8 cellular contexts compared by ENCODE assay signal in the genomic region with DNA sequence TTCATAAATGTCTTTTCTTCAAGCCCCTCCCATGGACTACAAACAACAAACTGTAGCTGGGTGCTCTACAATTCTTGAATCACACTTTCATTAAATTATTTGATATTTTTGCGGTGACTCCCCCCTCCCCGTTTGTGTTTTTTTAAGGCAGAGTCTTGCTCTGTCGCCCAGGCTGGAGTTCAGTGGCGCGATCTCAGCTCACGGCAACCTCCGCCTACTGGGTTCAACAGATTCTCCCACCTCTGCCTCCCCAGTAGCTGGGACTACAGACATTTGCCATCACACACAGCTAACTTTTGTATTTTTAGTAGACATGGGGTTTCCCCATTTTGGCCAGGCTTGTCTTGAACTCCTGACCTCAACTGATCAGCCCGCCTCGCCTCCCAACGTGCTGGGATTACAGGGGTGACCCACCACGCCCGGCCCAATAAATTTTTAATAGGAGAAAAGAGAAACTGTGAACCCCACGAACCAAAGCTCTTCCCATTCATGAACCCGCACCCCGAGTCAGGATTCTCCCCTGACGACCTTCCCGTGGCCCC. TPM values are rescaled to one million over a fixed set of nuclear protein-coding genes. Genes with fewer than 3 reads are reported as not detected.
DNase-seq lines count a peak whose midpoint lies in the region; ATAC-seq, FAIRE-seq and TF ChIP-seq lines count a peak whose summit lies in the region.

No MANE protein-coding gene starts in this region.

- H3K36me3 ChIP-seq in kidney (ENCODE audit: control insufficient read depth in 1 of 2, insufficient read depth in 2 of 2, low read length in 2 of 2) (no peaks in the 10 kb centered on the region), thoracic aorta (no peaks in the 10 kb centered on the region)

- H3K9ac ChIP-seq in kidney (ENCODE audit: low read length in 2 of 2), result peak overlapping the region; percentile 98 to 99

- H3K36me3 Mint-ChIP-seq in activated CD4-positive, alpha-beta T cell treated with anti-CD3 and anti-CD28 coated beads for 36 hours (ENCODE audit: low read depth), result peaks cover 54% of the 10 kb centered on the region
- peaks cover 11% of the 10 kb centered on the region for H3K36me3 Mint-ChIP-seq in activated naive CD8-positive, alpha-beta T cell

- TF ChIP-seq CTCF in kidney (IDR thresholded peaks at IDR 0.05; ENCODE audit: borderline replicate concordance, extremely low read depth, insufficient read depth), result no peak
- TF ChIP-seq CTCF in thoracic aorta (IDR thresholded peaks at IDR 0.05), result no peak

- H3K9me3 ChIP-seq in kidney (ENCODE audit: control insufficient read depth in 1 of 2, low read length in 2 of 2) (no peaks in the 10 kb centered on the region), thoracic aorta (no peaks in the 10 kb centered on the region)

- H3K27me3 ChIP-seq in thoracic aorta (replicated peaks; ENCODE audit: insufficient read depth), result no peaks in the 10 kb centered on the region

- CTCF ChIA-PET in activated CD4-positive, alpha-beta T cell treated with anti-CD3 and anti-CD28 coated beads for 36 hours (lab: Charles Lee), result interaction anchor here (0.5 to 2.4 kb wide), 5 partner anchors 10 to 153 kb away, joined by 3 to 11 read pairs (median 8); a partner anchor contains a TSS

- H3K27ac ChIP-seq in kidney (ENCODE audit: low read depth in 2 of 2, low read length in 2 of 2) (peak overlapping the region; percentile 99), thoracic aorta (peak overlapping the region; percentile 97 to 98)

- peaks cover 0 to 4% of the 10 kb centered on the region in 2 donors for H3K4me1 ChIP-seq in kidney (ENCODE audit: control insufficient read depth in 1 of 2, insufficient read depth in 1 of 2, low read depth in 1 of 2, low read length in 2 of 2)
- H3K4me1 ChIP-seq in thoracic aorta (ENCODE audit: control insufficient read depth in 1 of 2, low read depth in 2 of 2), result peaks cover 25 to 28% of the 10 kb centered on the region in 2 donors

- ATAC-seq in activated CD4-positive, alpha-beta T cell treated with anti-CD3 and anti-CD28 coated beads for 36 hours, result no peak
- ATAC-seq in thoracic aorta (ENCODE audit: insufficient number of reproducible peaks, low FRiP score, low read depth), result no peak

- POLR2A ChIA-PET in activated CD4-positive, alpha-beta T cell treated with anti-CD3 and anti-CD28 coated beads for 36 hours (lab: Charles Lee), result interaction anchor here (0.9 to 2.4 kb wide), 12 partner anchors 38 to 159 kb away, joined by 3 to 27 read pairs (median 5); a partner anchor contains a TSS

- H3K27ac Mint-ChIP-seq in activated CD4-positive, alpha-beta T cell treated with anti-CD3 and anti-CD28 coated beads for 36 hours, result peak overlapping the region; percentile 99
- H3K27ac Mint-ChIP-seq in activated naive CD8-positive, alpha-beta T cell, result peak overlapping the region; percentile 99

- H3K4me3 Mint-ChIP-seq in activated CD4-positive, alpha-beta T cell treated with anti-CD3 and anti-CD28 coated beads for 36 hours, result peak overlapping the region; percentile 96
- H3K4me3 Mint-ChIP-seq in activated naive CD8-positive, alpha-beta T cell, result peak overlapping the region; percentile 99

- H3K4me3 ChIP-seq in kidney (ENCODE audit: low read length in 2 of 2) (peak overlapping the region; percentile 95 to 99), thoracic aorta (peak overlapping the region; percentile 83)

- H3K9me3 Mint-ChIP-seq in activated CD4-positive, alpha-beta T cell treated with anti-CD3 and anti-CD28 coated beads for 36 hours (ENCODE audit: low read depth), result peaks cover 11% of the 10 kb centered on the region
- peaks cover 7% of the 10 kb centered on the region for H3K9me3 Mint-ChIP-seq in activated naive CD8-positive, alpha-beta T cell (ENCODE audit: low read depth)

- no peak for FAIRE-seq in kidney (lab: Jason Lieb, UNC)

- H3K27me3 Mint-ChIP-seq in activated CD4-positive, alpha-beta T cell treated with anti-CD3 and anti-CD28 coated beads for 36 hours, result no peaks in the 10 kb centered on the region
- H3K27me3 Mint-ChIP-seq in activated naive CD8-positive, alpha-beta T cell, result no peaks in the 10 kb centered on the region

- DNase-seq in activated CD4-positive, alpha-beta T cell treated with anti-CD3 and anti-CD28 coated beads for 36 hours, result peak; percentile 41
- no peak for DNase-seq in activated CD4-positive, alpha-beta T cell treated with anti-CD3 and anti-CD28 coated beads for 4 hours
- DNase-seq in kidney (no peak), thoracic aorta (ENCODE audit: low spot score) (no peak), AG20443 (ENCODE audit: low spot score) (no peak)
- DNase-seq in activated effector memory CD4-positive, alpha-beta T cell treated with anti-CD3 and anti-CD28 coated beads, Interleukin-2, amount 50 U/mL, for 16 hours, result no peak
- no peak for DNase-seq in activated CD8-positive, alpha-beta memory T cell treated with anti-CD3 and anti-CD28 coated beads for 24 hours

- intact Hi-C loops in activated CD4-positive, alpha-beta T cell treated with anti-CD3 and anti-CD28 coated beads for 36 hours (cut with DNase I, micrococcal nuclease), result loop anchor here (1.0 to 2.0 kb wide), 7 partner anchors 45 to 157 kb away; a partner anchor contains a TSS
- intact Hi-C loops in kidney (cut with DNase I), result no loop called here

- peaks cover 48% of the 10 kb centered on the region for H3K4me1 Mint-ChIP-seq in activated CD4-positive, alpha-beta T cell treated with anti-CD3 and anti-CD28 coated beads for 36 hours
- H3K4me1 Mint-ChIP-seq in activated naive CD8-positive, alpha-beta T cell (ENCODE audit: low read depth), result peaks cover 41% of the 10 kb centered on the region

RNA-seq across cellular contexts. Expression of a gene that starts 0.7 kb away (rescaled TPM):
- total RNA-seq in activated CD4-positive, alpha-beta T cell treated with anti-CD3 and anti-CD28 coated beads for 36 hours, result 10 to 100 TPM; 33.3 to 41.3 TPM
- 37.8 TPM for total RNA-seq in kidney
- 7.4 TPM for polyA plus RNA-seq in kidney (ENCODE audit: insufficient read depth, low read depth, low replicate concordance)
- total RNA-seq in thoracic aorta, result 10 to 100 TPM; 55.5 to 66.7 TPM

RNA-seq across cellular contexts. Expression of a gene that starts 44.8 kb away (rescaled TPM):
- total RNA-seq in activated CD4-positive, alpha-beta T cell treated with anti-CD3 and anti-CD28 coated beads for 36 hours, result 10 to 100 TPM; 16.1 to 25.1 TPM
- total RNA-seq in kidney (15.3 TPM), thoracic aorta (1 to 10 TPM; 3.0 to 9.0 TPM)
- 5.4 TPM for polyA plus RNA-seq in kidney (ENCODE audit: insufficient read depth, low read depth, low replicate concordance)
